8 cellular contexts compared by ENCODE assay signal in the genomic region with DNA sequence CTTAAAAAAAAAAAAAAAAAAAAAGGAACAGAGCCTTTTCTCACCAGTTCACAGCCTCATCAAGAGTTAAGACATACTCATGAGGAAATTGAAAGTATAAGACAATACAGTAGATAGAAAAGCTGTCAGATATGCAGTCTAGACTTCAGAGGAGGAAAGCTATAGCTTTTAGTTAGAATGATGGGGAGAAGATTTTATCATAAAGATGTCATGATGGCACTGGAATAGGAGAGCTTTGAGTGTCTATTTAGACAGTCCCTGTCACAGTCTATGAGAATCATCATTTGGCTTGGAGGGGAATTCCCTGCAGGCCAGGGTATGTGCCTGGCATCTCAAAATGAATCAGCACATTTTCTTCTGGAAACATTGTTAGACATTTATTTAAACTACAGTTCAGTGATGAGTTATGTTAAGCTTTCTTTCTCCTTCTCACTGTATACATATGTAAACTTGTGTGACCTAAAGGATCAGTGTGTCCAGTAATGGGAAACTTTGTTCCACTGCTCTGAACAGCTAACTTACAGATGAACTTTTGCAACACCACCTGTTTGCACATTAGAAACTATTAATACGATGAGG. TPM values are rescaled to one million over a fixed set of nuclear protein-coding genes. Genes with fewer than 3 reads are reported as not detected.
A peak's percentile ranks its signal among the peaks of the same experiment; 100 is the strongest.
DNase-seq lines count a peak whose midpoint lies in the region; ATAC-seq and TF ChIP-seq lines count a peak whose summit lies in the region.

No MANE protein-coding gene starts in this region.

- no peak overlapping the region for H2AFZ ChIP-seq in IMR-90 (replicated peaks; ENCODE audit: low read length, poor library complexity)

- POLR2A ChIA-PET in IMR-90 (lab: Charles Lee; ENCODE audit: unreplicated experiment) = no interaction called here

- H3K23ac ChIP-seq in IMR-90 (ENCODE audit: low read depth, low read length) = no peak overlapping the region

- no CpG with 5 or more reads among the region's 1 CpG for WGBS in IMR-90 (ENCODE audit: extremely low coverage in 2 of 2, insufficient read length in 1 of 2), 2 experiments

- DNase-seq in DMS53 (lab: John Stamatoyannopoulos, UW) (peak; percentile 61), DMS53 treated with DMSO at 0.1 percent for 48 hours (lab: John Stamatoyannopoulos, UW; ENCODE audit: unreplicated experiment) (no peak), IMR-90 (peak; percentile 90), NCI-H82 (lab: John Stamatoyannopoulos, UW) (no peak), DMS79 (lab: John Stamatoyannopoulos, UW) (no peak), activated gamma-delta T cell treated with Interleukin-2 at 50 U/mL for 16 hours (no peak)
- DNase-seq in activated naive CD8-positive, alpha-beta T cell treated with anti-CD3 and anti-CD28 coated beads for 36 hours = peak; percentile 38
- DNase-seq in stimulated activated CD4-positive, alpha-beta T cell treated with anti-CD3 and anti-CD28 coated beads, Interleukin-2, amount 100 ng/mL, for 4 hours (ENCODE audit: low read depth) = peak; percentile 17

- peaks cover 19 to 53% of the 10 kb centered on the region in 2 experiments for H3K79me1 ChIP-seq in IMR-90 (ENCODE audit: low read depth in 1 of 2, low read length in 2 of 2)

- H3K4me3 Mint-ChIP-seq in activated naive CD8-positive, alpha-beta T cell treated with anti-CD3 and anti-CD28 coated beads for 36 hours = peak overlapping the region; percentile 15

- dilution Hi-C loops in IMR-90 (cut with HindIII; ENCODE audit: low sequenced_read_pairs, unreplicated experiment) = no loop called here

- H4K8ac ChIP-seq in IMR-90 (ENCODE audit: low read depth in 2 of 2, low read length in 2 of 2) = no peak overlapping the region

- peak overlapping the region; percentile 62; the same call in 1 of the 2 replicates for H3K27ac ChIP-seq in IMR-90 (ENCODE audit: insufficient read depth, low read length)

- CTCF ChIA-PET in IMR-90 (lab: Yijun Ruan, JAX) = interaction anchor here (0.9 to 1.0 kb wide), 2 partner anchors 32 to 81 kb away, joined by 3 to 6 read pairs; partner anchors contain the start of gene RPLP0

- H2AK5ac ChIP-seq in IMR-90 (ENCODE audit: low read depth, low read length) = no peak overlapping the region

- no peak overlapping the region for H3K4me3 ChIP-seq in IMR-90 (ENCODE audit: insufficient read depth, low read depth, low read length)

- intact Hi-C loops in IMR-90 (cut with micrococcal nuclease) = no loop called here

- H2AK9ac ChIP-seq in IMR-90 (replicated peaks; ENCODE audit: low read depth, low read length, poor library complexity) = no peak overlapping the region

- H3K9ac ChIP-seq in IMR-90 (ENCODE audit: low read depth, low read length) = no peak overlapping the region

- in situ Hi-C loops in IMR-90 (cut with MboI; ENCODE audit: low sequenced_read_pairs) = loop anchor here (25.0 kb wide), 1 partner anchor 1757 kb away; the partner anchor contains the start of gene TAOK3

- H4K91ac ChIP-seq in IMR-90 (ENCODE audit: insufficient read depth, low read depth, low read length) = no peak overlapping the region

- no peak for TF ChIP-seq CTCF in IMR-90 (conservative IDR thresholded peaks at IDR 0.05; ENCODE audit: low read depth, low read length)

- H4K5ac ChIP-seq in IMR-90 (ENCODE audit: low read depth, low read length) = no peak overlapping the region

- no peak overlapping the region for H3K4ac ChIP-seq in IMR-90 (ENCODE audit: low read depth, low read length)

- no peak overlapping the region for H3K56ac ChIP-seq in IMR-90 (ENCODE audit: extremely low read depth, insufficient read depth, low read length)

- peaks cover 31% of the 10 kb centered on the region for H4K20me1 ChIP-seq in IMR-90 (ENCODE audit: insufficient read depth, low read length)

- TF ChIP-seq RAD21 in IMR-90 (IDR thresholded peaks at IDR 0.05; ENCODE audit: low read length) = no peak

- H3K27ac Mint-ChIP-seq in activated naive CD8-positive, alpha-beta T cell treated with anti-CD3 and anti-CD28 coated beads for 36 hours = peak overlapping the region; percentile 65

- ATAC-seq in IMR-90 (ENCODE audit: low read depth) = peak; percentile 16

- peaks cover 67% of the 10 kb centered on the region for H3K4me1 Mint-ChIP-seq in activated naive CD8-positive, alpha-beta T cell treated with anti-CD3 and anti-CD28 coated beads for 36 hours

- peak overlapping the region; percentile 93 for H2BK5ac ChIP-seq in IMR-90 (ENCODE audit: low read depth, low read length, poor library complexity, severe bottlenecking)

- no peak overlapping the region for H2BK120ac ChIP-seq in IMR-90 (ENCODE audit: low read depth, low read length)

- H3K18ac ChIP-seq in IMR-90 (ENCODE audit: low read depth, low read length) = no peak overlapping the region

- no peak overlapping the region for H2BK20ac ChIP-seq in IMR-90 (ENCODE audit: low read depth, low read length)

- H3K9me3 Mint-ChIP-seq in activated naive CD8-positive, alpha-beta T cell treated with anti-CD3 and anti-CD28 coated beads for 36 hours = no peaks in the 10 kb centered on the region

- H3K9me1 ChIP-seq in IMR-90 (ENCODE audit: insufficient read depth, low read length) = peaks cover 32% of the 10 kb centered on the region

- no TSS peak for BruUV-seq in IMR-90 (replicated peaks; lab: Mats Ljungman, UMichigan)

- no peaks in the 10 kb centered on the region for H3K27me3 ChIP-seq in IMR-90 (ENCODE audit: control insufficient read depth, insufficient read depth, low read length)

- H3K36me3 ChIP-seq in IMR-90 (ENCODE audit: control insufficient read depth, insufficient read depth, low read length) = peaks cover 3% of the 10 kb centered on the region; the same call in 1 of the 2 replicates

- no peak overlapping the region for H3K14ac ChIP-seq in IMR-90 (replicated peaks; ENCODE audit: low read depth, low read length)

- H3K36me3 Mint-ChIP-seq in activated naive CD8-positive, alpha-beta T cell treated with anti-CD3 and anti-CD28 coated beads for 36 hours = peaks cover 25% of the 10 kb centered on the region

- H3K27me3 Mint-ChIP-seq in activated naive CD8-positive, alpha-beta T cell treated with anti-CD3 and anti-CD28 coated beads for 36 hours = no peaks in the 10 kb centered on the region

- H3K4me2 ChIP-seq in IMR-90 (ENCODE audit: low read depth, low read length) = no peak overlapping the region

- no peaks in the 10 kb centered on the region for H3K9me3 ChIP-seq in IMR-90 (ENCODE audit: control insufficient read depth, insufficient read depth, low read length)

- no peak for TF ChIP-seq POLR2A in IMR-90 (IDR thresholded peaks at IDR 0.05; ENCODE audit: low read depth, low read length)

- no peak overlapping the region for H2BK15ac ChIP-seq in IMR-90 (ENCODE audit: low read depth, low read length)

- peaks cover 23% of the 10 kb centered on the region for H3K4me1 ChIP-seq in IMR-90 (ENCODE audit: control insufficient read depth, insufficient read depth, low read length)

TF ChIP-seq in IMR-90, 13 proteins besides CTCF, POLR2A, EP300 and RAD21:
- TF ChIP-seq CEBPB (IDR thresholded peaks at IDR 0.05; ENCODE audit: low read depth, low read length) (peak; percentile 62), FOS (IDR thresholded peaks at IDR 0.05; ENCODE audit: low read depth, low read length) (peak; percentile 31; the same call in 1 of the 2 replicates), NFE2L2 (IDR thresholded peaks at IDR 0.05; ENCODE audit: low read depth, low read length) (peak; percentile 93), MAFK (IDR thresholded peaks at IDR 0.05; ENCODE audit: low read depth, low read length) (peak; percentile 81)
- TF ChIP-seq, protein P1, sequence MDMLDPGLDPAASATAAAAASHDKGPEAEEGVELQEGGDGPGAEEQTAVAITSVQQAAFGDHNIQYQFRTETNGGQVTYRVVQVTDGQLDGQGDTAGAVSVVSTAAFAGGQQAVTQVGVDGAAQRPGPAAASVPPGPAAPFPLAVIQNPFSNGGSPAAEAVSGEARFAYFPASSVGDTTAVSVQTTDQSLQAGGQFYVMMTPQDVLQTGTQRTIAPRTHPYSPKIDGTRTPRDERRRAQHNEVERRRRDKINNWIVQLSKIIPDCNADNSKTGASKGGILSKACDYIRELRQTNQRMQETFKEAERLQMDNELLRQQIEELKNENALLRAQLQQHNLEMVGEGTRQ (IDR thresholded peaks at IDR 0.05; ENCODE audit: low read depth, low read length) = no peak

RNA-seq across cellular contexts. Expression of gene RAB35, which starts 2.9 kb away (rescaled TPM):
- total RNA-seq in IMR-90 (2012; rRNA removed) = 32.6 and 35.0 TPM in 2 replicates
- 47.6 and 49.6 TPM in 2 replicates for polyA plus RNA-seq in IMR-90 (2012; rRNA removed)
- polyA plus RNA-seq in IMR-90 (2012; cell fraction: cytosol; rRNA removed) = 31.2 and 45.6 TPM in 2 replicates
- polyA plus RNA-seq in IMR-90 (2012; cell fraction: nucleus; rRNA removed; ENCODE audit: low replicate concordance) = 64.2 and 73.1 TPM in 2 replicates
- 10 to 100 TPM; 53.8 to 54.3 TPM for total RNA-seq in activated naive CD8-positive, alpha-beta T cell treated with anti-CD3 and anti-CD28 coated beads for 36 hours

Comparison
In these comparisons a context has a peak if more than half of its experiments do, and no peak if none do; other contexts are left out.
1. DNase-seq: peak in DMS53 (single experiment), IMR-90 (single experiment), activated naive CD8-positive, alpha-beta T cell treated with anti-CD3 and anti-CD28 coated beads for 36 hours (single experiment) and stimulated activated CD4-positive, alpha-beta T cell treated with anti-CD3 and anti-CD28 coated beads, Interleukin-2, amount 100 ng/mL, for 4 hours (single experiment); none in DMS53 treated with DMSO at 0.1 percent for 48 hours (single experiment), NCI-H82 (single experiment), DMS79 (single experiment) and activated gamma-delta T cell treated with Interleukin-2 at 50 U/mL for 16 hours (single experiment).